In the genomic region with DNA sequence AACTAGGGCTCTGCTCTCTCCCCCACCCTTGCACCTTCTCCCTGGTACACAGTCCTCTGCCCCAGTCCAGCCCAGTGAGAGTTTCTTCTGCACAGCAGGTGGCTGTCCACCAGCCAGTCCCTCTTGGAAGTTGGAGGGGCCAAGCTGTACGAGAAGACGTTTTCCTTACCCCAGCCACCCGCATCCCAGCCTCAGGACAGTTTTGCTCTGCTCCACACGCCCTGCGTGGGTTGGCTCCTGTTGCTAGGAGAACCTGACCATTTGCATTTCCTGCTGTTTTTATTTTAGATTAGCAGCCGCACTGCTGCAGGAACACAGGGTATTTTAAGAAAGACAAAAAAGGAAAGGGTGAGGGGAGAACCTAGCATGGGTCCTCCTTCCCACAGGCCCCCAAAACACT, we compare ENCODE assay signal across 31 cellular contexts.
"Had no signal": no experiment of that assay in that cellular context is flagged by ENCODE, and none has a peak within 500 bp of the region (broad histone marks: within the 10 kb centered on the region; RNA-seq: fewer than 3 reads in every experiment).

No MANE protein-coding gene starts in this region.

- H3K27me3 ChIP-seq: ascending aorta, body of pancreas, Peyer's patch had no signal

- H3K4me1 ChIP-seq: breast epithelium had no signal

- H3K27ac ChIP-seq: ascending aorta, body of pancreas, breast epithelium, Peyer's patch, WERI-Rb-1 had no signal

- DNase-seq: activated CD4-positive, alpha-beta T cell treated with anti-CD3 and anti-CD28 coated beads, Interleukin-2, amount 10 ng/mL, durations not matched to agents 24 days and 14 days; activated CD4-positive, alpha-beta T cell treated with anti-CD3 and anti-CD28 coated beads, Interleukin-2, amount 50 U/mL, for 4 hours; activated CD4-positive, CD25-positive, alpha-beta regulatory T cell; activated CD8-positive, alpha-beta T cell treated with anti-CD3 and anti-CD28 coated beads for 36 hours; activated effector memory CD4-positive, alpha-beta T cell treated with anti-CD3 and anti-CD28 coated beads, Interleukin-2, amount 50 U/mL, for 16 hours; activated naive CD4-positive, alpha-beta T cell; activated naive CD4-positive, alpha-beta T cell treated with anti-CD3 and anti-CD28 coated beads, Interleukin-2, amount 50 U/mL, for 16 hours; activated naive CD8-positive, alpha-beta T cell treated with anti-CD3 and anti-CD28 coated beads for 36 hours; activated T-cell treated with anti-CD3 and anti-CD28 coated beads, Interleukin-2, amount 50 U/mL, for 1 hour; activated T-cell treated with anti-CD3 and anti-CD28 coated beads, Interleukin-2, amount 50 U/mL, for 72 hours; amygdala; body of pancreas; NCI-H1092 treated with DMSO at 0.1 percent for 48 hours; NCI-H1417; NCI-H187 treated with DMSO at 0.1 percent for 48 hours; NCI-H2081; NCI-H2171 treated with DMSO at 0.1 percent for 48 hours; NCI-H2227 treated with DMSO at 0.1 percent for 48 hours; NCI-H446; NCI-H510A treated with DMSO at 0.1 percent for 48 hours; PC-3; Peyer's patch; RPMI8226; SIG-M5; T-cell; T-helper 17 cell; WERI-Rb-1 had no signal

- H3K9me3 ChIP-seq: ascending aorta, body of pancreas, breast epithelium, Peyer's patch had no signal

- H3K4me3 ChIP-seq: ascending aorta, body of pancreas, breast epithelium, Peyer's patch had no signal

- H3K36me3 ChIP-seq: ascending aorta, breast epithelium, Peyer's patch, WERI-Rb-1 had no signal

- ATAC-seq: activated CD8-positive, alpha-beta T cell treated with anti-CD3 and anti-CD28 coated beads for 36 hours; activated T-cell treated with anti-CD3 and anti-CD28 coated beads, Interleukin-2, amount 50 U/mL, for 72 hours; activated T-helper 17 cell treated with anti-CD3 and anti-CD28 coated beads, Interleukin-2, amount 50 U/mL, for 72 hours; body of pancreas; PC-3; SK-N-SH treated with all-trans-retinoic acid at 6 μM for 48 hours; T-cell; T-helper 17 cell had no signal
